15 cellular contexts compared by ENCODE assay signal in genomic region chr2:86301711-86302202, GRCh38. TPM values are rescaled to one million over a fixed set of nuclear protein-coding genes. Genes with fewer than 3 reads are reported as not detected.
DNase-seq lines count a peak whose midpoint lies in the region; ATAC-seq, FAIRE-seq and TF ChIP-seq lines count a peak whose summit lies in the region.
"Had no signal": no experiment of that assay in that cellular context is flagged by ENCODE, and none has a peak within 500 bp of the region (broad histone marks: within the 10 kb centered on the region; RNA-seq: fewer than 3 reads in every experiment).

No MANE protein-coding gene starts in this region.

- FAIRE-seq in H1 (lab: Jason Lieb, UNC): no peak
- FAIRE-seq: GM12892 had no signal

- H3K23ac ChIP-seq in H1 (ENCODE audit: insufficient read length): no peak overlapping the region

- H3K14ac ChIP-seq in H1 (ENCODE audit: insufficient read length): no peak overlapping the region

- no peak for TF ChIP-seq POLR2A in H1 (IDR thresholded peaks at IDR 0.05; ENCODE audit: control extremely low read depth in 1 of 2, low read depth in 2 of 2, low read length in 2 of 2)

- no peak overlapping the region for H4K91ac ChIP-seq in H1 (replicated peaks; ENCODE audit: insufficient read length, low read length)

- no peak overlapping the region for H3K9ac ChIP-seq in H1 (replicated peaks in 1 of 4; ENCODE audit: extremely low read depth in 1 of 4, low read depth in 3 of 4, low read length in 3 of 4)
- H3K9ac ChIP-seq: parathyroid adenoma had no signal

- H2AK5ac ChIP-seq in H1 (ENCODE audit: low read depth, low read length): no peak overlapping the region

- H3K4me1 ChIP-seq in H1 (replicated peaks in 1 of 4; ENCODE audit: control insufficient read depth in 3 of 4, insufficient read depth in 4 of 4, low read length in 3 of 4): no peaks in the 10 kb centered on the region

- no peak for ATAC-seq in GM21367 (IDR thresholded peaks at IDR 0.05; ENCODE audit: unreplicated experiment)
- ATAC-seq in stimulated activated memory B cell treated with anti-CD40 and anti-IgM and Interleukin-4, amounts not matched to agents 10 μg/mL and 1 μg/mL and 100 μg/mL, for 72 hours: no peak

- H3K4me1 Mint-ChIP-seq in nephron progenitor cell (peaks cover 53% of the 10 kb centered on the region), MCF 10A (ENCODE audit: insufficient read depth, unreplicated experiment) (no peaks in the 10 kb centered on the region)
- H3K4me1 Mint-ChIP-seq in stimulated activated memory B cell treated with anti-CD40 and anti-IgM and Interleukin-4, amounts not matched to agents 10 μg/mL and 1 μg/mL and 100 μg/mL, for 72 hours: no peaks in the 10 kb centered on the region

- H4K8ac ChIP-seq in H1 (ENCODE audit: extremely low read depth, insufficient read depth, low read length): no peak overlapping the region

- H3K4me3 Mint-ChIP-seq in nephron progenitor cell: no peak overlapping the region
- H3K4me3 Mint-ChIP-seq in stimulated activated memory B cell treated with anti-CD40 and anti-IgM and Interleukin-4, amounts not matched to agents 10 μg/mL and 1 μg/mL and 100 μg/mL, for 72 hours: no peak overlapping the region
- H3K4me3 Mint-ChIP-seq in MCF 10A (ENCODE audit: unreplicated experiment): no peak overlapping the region
- H3K4me3 Mint-ChIP-seq: activated T-helper 1 cell treated with anti-CD3 and anti-CD28 coated beads, Interleukin-12 subunit alpha, Interleukin-12 subunit beta, Interleukin-2, Interleukin-4 antibody, amounts not matched to agents 30 ng/mL and 10 ng/mL and 1 ng/mL, durations not matched to agents 14 hours and 24 hours and 36 hours; T-helper 2 cell treated with Interferon-gamma antibody and Interleukin-4, amounts not matched to agents 5 μg/mL and 100 μg/mL, for 36 hours had no signal

- H3K23me2 ChIP-seq in H1 (ENCODE audit: low read depth, low read length): no peaks in the 10 kb centered on the region

- no TSS peak for BruUV-seq in MCF 10A (replicated peaks; lab: Mats Ljungman, UMichigan)

- H2BK120ac ChIP-seq in H1 (replicated peaks; ENCODE audit: low read depth, low read length): no peak overlapping the region

- POLR2A ChIA-PET in H1 (lab: Charles Lee; ENCODE audit: partially characterized antibody) (no interaction called here), MCF 10A (lab: Yijun Ruan, JAX) (no interaction called here)

- H3K27me3 Mint-ChIP-seq in nephron progenitor cell (ENCODE audit: low read depth, poor library complexity) (peaks cover 19% of the 10 kb centered on the region), MCF 10A (ENCODE audit: insufficient read depth, unreplicated experiment) (peaks cover 35% of the 10 kb centered on the region)
- H3K27me3 Mint-ChIP-seq in stimulated activated memory B cell treated with anti-CD40 and anti-IgM and Interleukin-4, amounts not matched to agents 10 μg/mL and 1 μg/mL and 100 μg/mL, for 72 hours: peaks cover 48% of the 10 kb centered on the region

- no peak overlapping the region for H2BK15ac ChIP-seq in H1 (ENCODE audit: low read length)

- no peaks in the 10 kb centered on the region for H3K27me3 ChIP-seq in MG63
- H3K27me3 ChIP-seq in H1 (replicated peaks in 1 of 4; ENCODE audit: control insufficient read depth in 3 of 4, extremely low read depth in 1 of 4, insufficient read depth in 3 of 4, low read length in 3 of 4): no peaks in the 10 kb centered on the region

- H3K36me3 ChIP-seq in MG63 (no peaks in the 10 kb centered on the region), H1 (ENCODE audit: control insufficient read depth in 2 of 4, insufficient read depth in 4 of 4, low read length in 3 of 4) (no peaks in the 10 kb centered on the region; a peak in 1 of 8 replicates)

- H3K56ac ChIP-seq in H1 (replicated peaks; ENCODE audit: insufficient read length, low read depth, low read length): no peak overlapping the region

- H3K4me3 ChIP-seq in MG63 (no peak overlapping the region), H1 (ENCODE audit: extremely low read depth in 1 of 4, insufficient read depth in 2 of 4, low read depth in 3 of 4, low read length in 4 of 4) (no peak overlapping the region)

- no peak overlapping the region for H4K5ac ChIP-seq in H1 (ENCODE audit: insufficient read length, low read depth, low read length)

- TF ChIP-seq EP300 in H1 (IDR thresholded peaks at IDR 0.05; ENCODE audit: borderline replicate concordance in 1 of 2, low read depth in 2 of 2, low read length in 2 of 2): no peak

- DNase-seq in CD1c-positive myeloid dendritic cell (ENCODE audit: extremely low spot score) (peak; percentile 17), MG63 (peak; percentile 13), H1 (ENCODE audit: low read depth in 1 of 2, low spot score in 2 of 2) (no peak), nephron progenitor cell (peak; percentile 17), MCF 10A (ENCODE audit: unreplicated experiment) (no peak), NCI-H1417 treated with DMSO at 0.1 percent for 48 hours (lab: John Stamatoyannopoulos, UW) (no peak)
- DNase-seq: anterior cingulate cortex, midbrain, NCI-H526 had no signal

- H3K36me3 Mint-ChIP-seq in nephron progenitor cell (ENCODE audit: low read depth): no peaks in the 10 kb centered on the region
- H3K36me3 Mint-ChIP-seq in stimulated activated memory B cell treated with anti-CD40 and anti-IgM and Interleukin-4, amounts not matched to agents 10 μg/mL and 1 μg/mL and 100 μg/mL, for 72 hours: no peaks in the 10 kb centered on the region
- H3K36me3 Mint-ChIP-seq in MCF 10A (ENCODE audit: insufficient read depth, unreplicated experiment): no peaks in the 10 kb centered on the region

- CTCF ChIA-PET in H1 (lab: Charles Lee; ENCODE audit: partially characterized antibody) (interaction anchor here (0.7 to 6.7 kb wide), 4 partner anchors 21 to 80 kb away, joined by 3 to 65 read pairs (median 3); no protein-coding TSS in a partner anchor), MCF 10A (lab: Yijun Ruan, JAX) (no interaction called here)

- intact Hi-C loops in MCF 10A (cut with micrococcal nuclease): no loop called here

- H2BK12ac ChIP-seq in H1 (ENCODE audit: low read depth, low read length): no peak overlapping the region

- TF ChIP-seq CTCF in H1 (IDR thresholded peaks at IDR 0.05; ENCODE audit: control extremely low read depth in 1 of 3, insufficient read depth in 1 of 3, low read depth in 1 of 3, low read length in 3 of 3): no peak
- TF ChIP-seq CTCF in nephron progenitor cell (IDR thresholded peaks at IDR 0.05): no peak
- TF ChIP-seq CTCF in MCF 10A (IDR thresholded peaks at IDR 0.05; ENCODE audit: unreplicated experiment): no peak

- H3K27ac ChIP-seq in H1 (ENCODE audit: low read depth, low read length): no peak overlapping the region
- H3K27ac ChIP-seq: parathyroid adenoma had no signal

- H3K27ac Mint-ChIP-seq in nephron progenitor cell (no peak overlapping the region), MCF 10A (ENCODE audit: low read depth, unreplicated experiment) (no peak overlapping the region)
- H3K27ac Mint-ChIP-seq in stimulated activated memory B cell treated with anti-CD40 and anti-IgM and Interleukin-4, amounts not matched to agents 10 μg/mL and 1 μg/mL and 100 μg/mL, for 72 hours: no peak overlapping the region
- H3K27ac Mint-ChIP-seq: activated T-helper 1 cell treated with anti-CD3 and anti-CD28 coated beads, Interleukin-12 subunit alpha, Interleukin-12 subunit beta, Interleukin-2, Interleukin-4 antibody, amounts not matched to agents 30 ng/mL and 10 ng/mL and 1 ng/mL, durations not matched to agents 14 hours and 24 hours and 36 hours; T-helper 2 cell treated with Interferon-gamma antibody and Interleukin-4, amounts not matched to agents 5 μg/mL and 100 μg/mL, for 36 hours had no signal

- no peak overlapping the region for H3K4me2 ChIP-seq in H1 (ENCODE audit: insufficient read depth in 1 of 2, low read depth in 2 of 2, low read length in 2 of 2)

- no peaks in the 10 kb centered on the region for H3K79me2 ChIP-seq in H1 (ENCODE audit: control insufficient read depth in 1 of 2, insufficient read depth in 2 of 2, low read length in 2 of 2)
- H3K79me2 ChIP-seq: parathyroid adenoma had no signal

- no peaks in the 10 kb centered on the region for H3K79me1 ChIP-seq in H1 (ENCODE audit: low read depth, low read length)

- H3K4ac ChIP-seq in H1 (replicated peaks; ENCODE audit: insufficient read length, low read depth, low read length): no peak overlapping the region

- no peak overlapping the region; the same call in 1 of the 2 replicates for H2AFZ ChIP-seq in H1 (ENCODE audit: low read length)
- H2AFZ ChIP-seq: parathyroid adenoma had no signal

- no peak overlapping the region for H2BK5ac ChIP-seq in H1 (ENCODE audit: low read depth, low read length)

- WGBS in H1 (ENCODE audit: extremely low coverage in 1 of 2, insufficient coverage in 1 of 2, insufficient read length in 1 of 2, insufficient replicate concordance in 2 of 2, low coverage in 1 of 2, low lambda C conversion rate in 2 of 2, missing lambda C conversion rate in 1 of 2), 2 experiments: 90% methylated on average over 3 of the region's 3 CpGs; no CpG with 5 or more reads in 1 of the 2 experiments

- H3K9me3 ChIP-seq in MG63 (no peaks in the 10 kb centered on the region), H1 (ENCODE audit: insufficient read depth in 2 of 2, low read depth in 1 of 2, low read length in 1 of 2) (no peaks in the 10 kb centered on the region)

- H3K9me3 Mint-ChIP-seq in nephron progenitor cell (no peaks in the 10 kb centered on the region), MCF 10A (ENCODE audit: unreplicated experiment) (no peaks in the 10 kb centered on the region)
- H3K9me3 Mint-ChIP-seq in stimulated activated memory B cell treated with anti-CD40 and anti-IgM and Interleukin-4, amounts not matched to agents 10 μg/mL and 1 μg/mL and 100 μg/mL, for 72 hours: no peaks in the 10 kb centered on the region
- H3K9me3 Mint-ChIP-seq: activated T-helper 1 cell treated with anti-CD3 and anti-CD28 coated beads, Interleukin-12 subunit alpha, Interleukin-12 subunit beta, Interleukin-2, Interleukin-4 antibody, amounts not matched to agents 30 ng/mL and 10 ng/mL and 1 ng/mL, durations not matched to agents 14 hours and 24 hours and 36 hours; T-helper 2 cell treated with Interferon-gamma antibody and Interleukin-4, amounts not matched to agents 5 μg/mL and 100 μg/mL, for 36 hours had no signal

- H2BK20ac ChIP-seq in H1 (ENCODE audit: low read length): no peak overlapping the region

- H3K18ac ChIP-seq in H1 (ENCODE audit: extremely low read depth, low read length): no peak overlapping the region

- no peaks in the 10 kb centered on the region for H4K20me1 ChIP-seq in H1 (replicated peaks in 1 of 2; ENCODE audit: control insufficient read depth in 1 of 2, insufficient read depth in 2 of 2, low read length in 2 of 2)

- TF ChIP-seq RAD21 in H1 (IDR thresholded peaks at IDR 0.05 in 1 of 2, conservative IDR thresholded peaks at IDR 0.05 in 1 of 2; ENCODE audit: low read depth in 2 of 2, low read length in 2 of 2): no peak

RNA-seq across cellular contexts. Expression of gene REEP1, which starts 35.7 kb away (rescaled TPM):
- total RNA-seq in MG63 (2014; rRNA removed; shearing (Covaris generic); ENCODE audit: low replicate concordance): 0.95 and 2.7 TPM in 2 replicates
- 1.5 TPM in 2 replicates for total RNA-seq in H1 (2021; fragmentation: NEBNext Ultra II Directional; extraction: Animal tissue kit (Norgen Biotek cat#: 25700))
- 0.44 and 0.74 TPM in 2 replicates for polyA plus RNA-seq in H1 (2011; rRNA removed)
- polyA plus RNA-seq in H1 (2011; cell fraction: cytosol; rRNA removed): 0.80 TPM
- polyA plus RNA-seq in H1 (2011; cell fraction: nucleus; rRNA removed): 1.5 TPM
- polyA plus RNA-seq in H1 (2012, experiment 1 of 2): 0.71 to 0.86 TPM (median 0.74 TPM) in 4 replicates
- 0.09 TPM for polyA plus RNA-seq in H1 (2012, experiment 2 of 2)
- 1.2 TPM for polyA plus RNA-seq in H1 (2013, experiment 1 of 2)
- 1.0 TPM for polyA plus RNA-seq in H1 (2013, experiment 2 of 2)
- polyA minus RNA-seq in H1 (2011; rRNA and poly(A)+ RNA removed): 0.88 and 1.5 TPM in 2 replicates
- 0.73 TPM for polyA minus RNA-seq in H1 (2011; cell fraction: cytosol; rRNA and poly(A)+ RNA removed)
- 1.6 TPM for polyA minus RNA-seq in H1 (2011; cell fraction: nucleus; rRNA and poly(A)+ RNA removed)
- total RNA-seq in MCF 10A (2022): 0.32 TPM in 1 of 2 replicates, not detected in the other

Comparison
In these comparisons a context has a peak if more than half of its experiments do, and no peak if none do; other contexts are left out.
1. DNase-seq: peak in CD1c-positive myeloid dendritic cell (single experiment), MG63 (single experiment) and nephron progenitor cell (single experiment); none in H1 (0 of 2), MCF 10A (single experiment) and NCI-H1417 treated with DMSO at 0.1 percent for 48 hours (single experiment).